11 cellular contexts compared by ENCODE assay signal in genomic region chr3:168093229-168093628, GRCh38. TPM values are rescaled to one million over a fixed set of nuclear protein-coding genes. Genes with fewer than 3 reads are reported as not detected.
DNase-seq lines count a peak whose midpoint lies in the region; ATAC-seq, FAIRE-seq and TF ChIP-seq lines count a peak whose summit lies in the region.
"Had no signal": no experiment of that assay in that cellular context is flagged by ENCODE, and none has a peak within 500 bp of the region (broad histone marks: within the 10 kb centered on the region; RNA-seq: fewer than 3 reads in every experiment).

No MANE protein-coding gene starts in this region.

- H3K4me1 ChIP-seq in NT2/D1 (ENCODE audit: insufficient read depth, insufficient read length) (no peaks in the 10 kb centered on the region), endothelial cell of umbilical vein (ENCODE audit: control insufficient read depth, extremely low read depth, insufficient read depth, low read length) (peaks cover 25% of the 10 kb centered on the region), osteoblast (ENCODE audit: insufficient read depth, low read length) (peaks cover 26% of the 10 kb centered on the region)

- no peaks in the 10 kb centered on the region for H3K9me3 ChIP-seq in NT2/D1 (ENCODE audit: insufficient read depth, low read length)
- no peaks in the 10 kb centered on the region for H3K9me3 ChIP-seq in endothelial cell of umbilical vein (replicated peaks; ENCODE audit: control insufficient read depth, insufficient read depth, low read length)
- H3K9me3 ChIP-seq in osteoblast (ENCODE audit: low read depth, low read length), result no peaks in the 10 kb centered on the region

- CTCF ChIA-PET in endothelial cell of umbilical vein (lab: Charles Lee), result interaction anchor here (0.8 to 3.8 kb wide), 3 partner anchors 9 to 73 kb away, joined by 3 to 18 read pairs (median 3); no protein-coding TSS in a partner anchor

- TF ChIP-seq CTCF in endothelial cell of umbilical vein (IDR thresholded peaks at IDR 0.05; ENCODE audit: extremely low read depth in 1 of 2, insufficient read depth in 1 of 2, low read depth in 1 of 2, low read length in 2 of 2) (no peak), osteoblast (IDR thresholded peaks at IDR 0.05; ENCODE audit: extremely low read depth, low read depth, low read length) (no peak)

- H3K9ac ChIP-seq in NT2/D1 (ENCODE audit: insufficient read length, low read depth) (no peak overlapping the region), endothelial cell of umbilical vein (replicated peaks; ENCODE audit: extremely low read depth, insufficient read depth, low read length) (no peak overlapping the region)

- ATAC-seq in HG03097 (IDR thresholded peaks at IDR 0.05; ENCODE audit: low FRiP score, unreplicated experiment), result no peak
- ATAC-seq in GM21723 (IDR thresholded peaks at IDR 0.05; ENCODE audit: unreplicated experiment), result no peak

- H3K36me3 ChIP-seq in NT2/D1 (ENCODE audit: insufficient read depth, insufficient read length, low read length) (no peaks in the 10 kb centered on the region), endothelial cell of umbilical vein (ENCODE audit: control insufficient read depth in 2 of 2, extremely low read depth in 1 of 2, insufficient read depth in 2 of 2, low read length in 2 of 2) (no peaks in the 10 kb centered on the region), osteoblast (ENCODE audit: insufficient read depth, low read length) (no peaks in the 10 kb centered on the region)

- H3K4me2 ChIP-seq in endothelial cell of umbilical vein (ENCODE audit: insufficient read depth, low read length) (peak overlapping the region; percentile 56), osteoblast (ENCODE audit: insufficient read depth, low read length) (peak overlapping the region; percentile 100)

- intact Hi-C loops in endothelial cell of umbilical vein (cut with micrococcal nuclease), result loop anchor here (10.0 kb wide), 1 partner anchor 702 kb away; no protein-coding TSS in a partner anchor

- POLR2A ChIA-PET in endothelial cell of umbilical vein (lab: Charles Lee), result no interaction called here

- no peak overlapping the region for H2AFZ ChIP-seq in endothelial cell of umbilical vein (ENCODE audit: low read depth, low read length)
- H2AFZ ChIP-seq in osteoblast (ENCODE audit: low read length), result peak overlapping the region; percentile 59

- DNase-seq in Caki2 (ENCODE audit: low read depth), result peak; percentile 18
- no peak for DNase-seq in NT2/D1 (ENCODE audit: low read depth, low spot score)
- DNase-seq in endothelial cell of umbilical vein (ENCODE audit: low read depth, low spot score), result no peak
- peak; percentile 19 for DNase-seq in osteoblast (ENCODE audit: insufficient read length, low spot score, missing footprints)
- DNase-seq in activated naive CD4-positive, alpha-beta T cell treated with anti-CD3 and anti-CD28 coated beads, Interleukin-2, amount 50 U/mL, for 16 hours, result no peak
- no peak for DNase-seq in NCI-H345 (lab: John Stamatoyannopoulos, UW)
- DNase-seq: EL; SHP77 treated with DMSO at 0.1 percent for 48 hours; stimulated activated CD4-positive, alpha-beta T cell treated with anti-CD3 and anti-CD28 coated beads, Interleukin-2, amount 100 ng/mL, for 24 hours had no signal

- H4K20me1 ChIP-seq in endothelial cell of umbilical vein (replicated peaks; ENCODE audit: control insufficient read depth, extremely low read depth, insufficient read depth, low read length), result peaks cover 4% of the 10 kb centered on the region
- H4K20me1 ChIP-seq in osteoblast (ENCODE audit: insufficient read depth, low read length), result peaks cover 29% of the 10 kb centered on the region

- peaks cover 2% of the 10 kb centered on the region for H3K9me1 ChIP-seq in endothelial cell of umbilical vein (replicated peaks; ENCODE audit: control insufficient read depth, extremely low read depth, insufficient read depth, low read length)

- H3K4me3 ChIP-seq in NT2/D1 (ENCODE audit: insufficient read length, low read depth) (peak overlapping the region; percentile 9), endothelial cell of umbilical vein (replicated peaks in 1 of 3; ENCODE audit: insufficient read depth in 1 of 3, low read depth in 1 of 3, low read length in 3 of 3) (no peak overlapping the region), osteoblast (ENCODE audit: insufficient read depth, low read length) (peak overlapping the region; percentile 92)

- H3K27ac ChIP-seq in endothelial cell of umbilical vein (ENCODE audit: insufficient read depth, low read depth, low read length) (no peak overlapping the region), osteoblast (ENCODE audit: low read depth, low read length) (peak overlapping the region; percentile 91)

- dilution Hi-C loops in endothelial cell of umbilical vein (cut with MboI; ENCODE audit: extremely low pct_ligation_motif_present, low sequenced_read_pairs), result no loop called here

- no TSS peak for BruUV-seq in endothelial cell of umbilical vein (replicated peaks; lab: Mats Ljungman, UMichigan)

- no peak for TF ChIP-seq POLR2A in endothelial cell of umbilical vein (IDR thresholded peaks at IDR 0.05; ENCODE audit: low read depth, low read length)

- no peak for FAIRE-seq in endothelial cell of umbilical vein (lab: Jason Lieb, UNC)

- in situ Hi-C loops in Caki2 (cut with HindIII; ENCODE audit: low pct_unique_long_range_greater_than_20kb, low sequenced_read_pairs), result no loop called here

- H3K79me2 ChIP-seq in endothelial cell of umbilical vein (ENCODE audit: control insufficient read depth, insufficient read depth, low read length) (peaks cover 52% of the 10 kb centered on the region), osteoblast (ENCODE audit: insufficient read depth, low read length) (peaks cover 64% of the 10 kb centered on the region)

- H3K27me3 ChIP-seq in NT2/D1 (ENCODE audit: insufficient read depth, insufficient read length), result no peaks in the 10 kb centered on the region
- no peaks in the 10 kb centered on the region for H3K27me3 ChIP-seq in endothelial cell of umbilical vein (ENCODE audit: control insufficient read depth in 2 of 2, insufficient read depth in 2 of 2, low read length in 2 of 2)
- H3K27me3 ChIP-seq in osteoblast (ENCODE audit: insufficient read depth, low read length), result no peaks in the 10 kb centered on the region

TF ChIP-seq in endothelial cell of umbilical vein, 7 proteins besides CTCF, POLR2A, EP300 and RAD21:
- no peak for TF ChIP-seq MYC (IDR thresholded peaks at IDR 0.05; ENCODE audit: low read depth, low read length)
- TF ChIP-seq MAX (IDR thresholded peaks at IDR 0.05; ENCODE audit: insufficient read depth, insufficient read length), result no peak
- TF ChIP-seq JUN (IDR thresholded peaks at IDR 0.05; ENCODE audit: borderline replicate concordance, insufficient read depth, insufficient read length, low read depth), result no peak
- TF ChIP-seq EZH2 (IDR thresholded peaks at IDR 0.05; ENCODE audit: borderline replicate concordance, low read depth, low read length, severe bottlenecking), result no peak
- no peak for TF ChIP-seq FOS (IDR thresholded peaks at IDR 0.05; ENCODE audit: borderline replicate concordance, insufficient read depth, low read length)
- no peak for TF ChIP-seq POLR2AphosphoS5 (IDR thresholded peaks at IDR 0.05; ENCODE audit: insufficient read depth, low read depth, low read length)
- no peak for TF ChIP-seq GATA2 (IDR thresholded peaks at IDR 0.05; ENCODE audit: insufficient read depth, insufficient read length, low read depth, low read length)

RNA-seq across cellular contexts. Expression of gene GOLIM4, which starts 2.5 kb away (rescaled TPM):
- total RNA-seq in Caki2 (2014; rRNA removed; shearing (Covaris generic); ENCODE audit: low replicate concordance), result 18.2 and 22.4 TPM in 2 replicates
- 39.7 and 40.8 TPM in 2 replicates for total RNA-seq in endothelial cell of umbilical vein
- polyA plus RNA-seq in endothelial cell of umbilical vein, result 8.1 and 11.7 TPM in 2 replicates
- 19.9 and 22.7 TPM in 2 replicates for polyA plus RNA-seq in endothelial cell of umbilical vein (2011; cell fraction: cytosol; rRNA removed)
- polyA plus RNA-seq in endothelial cell of umbilical vein (2011; cell fraction: nucleus; rRNA removed), result 15.5 and 24.0 TPM in 2 replicates
- polyA plus RNA-seq in endothelial cell of umbilical vein (2012), result 31.6 and 32.3 TPM in 2 replicates
- 23.3 and 23.5 TPM in 2 replicates for polyA minus RNA-seq in endothelial cell of umbilical vein
- polyA minus RNA-seq in endothelial cell of umbilical vein (2011; cell fraction: cytosol; rRNA and poly(A)+ RNA removed), result 37.2 TPM
- polyA minus RNA-seq in endothelial cell of umbilical vein (2011; cell fraction: nucleus; rRNA and poly(A)+ RNA removed), result 14.7 and 17.3 TPM in 2 replicates
- total RNA-seq in osteoblast, result 44.5 and 50.1 TPM in 2 replicates

Comparison
In these comparisons a context has a peak if more than half of its experiments do, and no peak if none do; other contexts are left out.
1. DNase-seq: peak in Caki2 (single experiment) and osteoblast (single experiment); none in NT2/D1 (single experiment), endothelial cell of umbilical vein (single experiment), activated naive CD4-positive, alpha-beta T cell treated with anti-CD3 and anti-CD28 coated beads, Interleukin-2, amount 50 U/mL, for 16 hours (single experiment) and NCI-H345 (single experiment).
2. H3K4me3 ChIP-seq: peak in NT2/D1 (single experiment) and osteoblast (single experiment); none in endothelial cell of umbilical vein (0 of 3).